ENCODE assay signal across 15 cellular contexts in genomic region chr5:154301726-154302125, GRCh38.
A peak's percentile ranks its signal among the peaks of the same experiment; 100 is the strongest.
DNase-seq lines count a peak whose midpoint lies in the region; ATAC-seq and TF ChIP-seq lines count a peak whose summit lies in the region.
"Had no signal": no experiment of that assay in that cellular context is flagged by ENCODE, and none has a peak within 500 bp of the region (broad histone marks: within the 10 kb centered on the region; RNA-seq: fewer than 3 reads in every experiment).

No MANE protein-coding gene starts in this region.

- H3K4me3 Mint-ChIP-seq in osteocyte (ENCODE audit: unreplicated experiment): no peak overlapping the region
- H3K4me3 Mint-ChIP-seq: CD4-positive, CD25-positive, alpha-beta regulatory T cell had no signal

- H3K9me3 ChIP-seq in heart right ventricle: peaks cover 0 to 22% (median 0%) of the 10 kb centered on the region in 11 donors
- H3K9me3 ChIP-seq in right atrium auricular region: peaks cover 0 to 15% of the 10 kb centered on the region in 2 donors
- peaks cover 0 to 5% (median 0%) of the 10 kb centered on the region in 4 donors for H3K9me3 ChIP-seq in esophagus muscularis mucosa
- H3K9me3 ChIP-seq in testis: no peaks in the 10 kb centered on the region
- H3K9me3 ChIP-seq: BE2C, Caco-2 had no signal

- no peaks in the 10 kb centered on the region for H3K27me3 Mint-ChIP-seq in osteocyte (ENCODE audit: unreplicated experiment)
- H3K27me3 Mint-ChIP-seq: CD4-positive, CD25-positive, alpha-beta regulatory T cell had no signal

- peaks cover 0 to 54% (median 7%) of the 10 kb centered on the region in 9 donors for H3K36me3 ChIP-seq in heart right ventricle
- H3K36me3 ChIP-seq in right atrium auricular region: peaks cover 9% of the 10 kb centered on the region
- peaks cover 0 to 12% (median 8%) of the 10 kb centered on the region in 4 donors for H3K36me3 ChIP-seq in esophagus muscularis mucosa
- H3K36me3 ChIP-seq in testis (ENCODE audit: low read depth, missing control alignments): no peaks in the 10 kb centered on the region
- H3K36me3 ChIP-seq: BE2C had no signal

- WGBS in heart right ventricle, 2 donors: 56 to 80% methylated on average over 3 of the region's 3 CpGs
- 55% methylated on average over 3 of the region's 3 CpGs for whole genome bisulfite sequencing in esophagus muscularis mucosa
- 79 to 81% methylated on average over 3 of the region's 3 CpGs for WGBS in testis, 2 donors

- TF ChIP-seq CTCF in heart right ventricle (IDR thresholded peaks at IDR 0.05) (no peak), right atrium auricular region (IDR thresholded peaks at IDR 0.05) (no peak), esophagus muscularis mucosa (IDR thresholded peaks at IDR 0.05) (no peak), osteocyte (IDR thresholded peaks at IDR 0.05) (no peak), testis (IDR thresholded peaks at IDR 0.05) (no peak)

- ATAC-seq in heart right ventricle (no peak), GM18505 (IDR thresholded peaks at IDR 0.05; ENCODE audit: unreplicated experiment) (no peak), HG03097 (IDR thresholded peaks at IDR 0.05; ENCODE audit: low FRiP score, unreplicated experiment) (no peak)
- ATAC-seq: GM12878, K562, Panc1 had no signal

- H3K27ac ChIP-seq in heart right ventricle (peak overlapping the region in 7 of 10 donors; percentile 7 to 71 (median 32)), right atrium auricular region (peak overlapping the region in 1 of 2 donors; percentile 1), esophagus muscularis mucosa (replicated peaks in 1 of 4) (peak overlapping the region; percentile 5 to 46 (median 28)), testis (no peak overlapping the region)

- H3K4me3 ChIP-seq in heart right ventricle (no peak overlapping the region), right atrium auricular region (no peak overlapping the region), esophagus muscularis mucosa (no peak overlapping the region), testis (no peak overlapping the region)
- H3K4me3 ChIP-seq: GM12878, K562 had no signal

- peaks cover 80% of the 10 kb centered on the region for H3K36me3 Mint-ChIP-seq in osteocyte (ENCODE audit: unreplicated experiment)

- H3K4me1 Mint-ChIP-seq in osteocyte (ENCODE audit: unreplicated experiment): peaks cover under 1% of the 10 kb centered on the region

- no peak for DNase-seq in heart right ventricle
- DNase-seq in right atrium auricular region (ENCODE audit: low spot score): no peak
- DNase-seq in esophagus muscularis mucosa (ENCODE audit: extremely low spot score): peak; percentile 82
- peak; percentile 46 for DNase-seq in osteocyte (ENCODE audit: extremely low spot score, unreplicated experiment)
- DNase-seq in HUDEP-2 (lab: John Stamatoyannopoulos, UW; ENCODE audit: unreplicated experiment in 76 of 76): no peak
- no peak for DNase-seq in testis
- DNase-seq: BE2C; Caco-2; CD4-positive, CD25-positive, alpha-beta regulatory T cell; NCI-H526 treated with DMSO at 0.1 percent for 48 hours had no signal

- H3K4me1 ChIP-seq in heart right ventricle (peaks cover 0 to 30% (median 23%) of the 10 kb centered on the region in 9 donors), right atrium auricular region (peaks cover 0 to 11% of the 10 kb centered on the region in 2 donors), esophagus muscularis mucosa (peaks cover 6 to 15% (median 13%) of the 10 kb centered on the region in 4 donors), testis (no peaks in the 10 kb centered on the region)
- H3K4me1 ChIP-seq: BE2C had no signal

- TF ChIP-seq EP300 in esophagus muscularis mucosa (IDR thresholded peaks at IDR 0.05): no peak

- H3K9me3 Mint-ChIP-seq in osteocyte (ENCODE audit: unreplicated experiment): peaks cover 32% of the 10 kb centered on the region

- no peak for TF ChIP-seq POLR2A in esophagus muscularis mucosa (IDR thresholded peaks at IDR 0.05; ENCODE audit: low read depth)
- no peak for TF ChIP-seq POLR2A in testis (IDR thresholded peaks at IDR 0.05)
- no peak for TF ChIP-seq POLR2A in GM18505 (IDR thresholded peaks at IDR 0.05; ENCODE audit: borderline replicate concordance, extremely low read depth, insufficient read depth, insufficient read length)

- H3K27me3 ChIP-seq in heart right ventricle (no peaks in the 10 kb centered on the region), right atrium auricular region (no peaks in the 10 kb centered on the region), esophagus muscularis mucosa (no peaks in the 10 kb centered on the region), testis (no peaks in the 10 kb centered on the region)
- H3K27me3 ChIP-seq: BE2C had no signal

- H3K27ac Mint-ChIP-seq in osteocyte (ENCODE audit: unreplicated experiment): no peak overlapping the region
- H3K27ac Mint-ChIP-seq: CD4-positive, CD25-positive, alpha-beta regulatory T cell had no signal

- intact Hi-C loops in heart right ventricle (cut with DNase I) (loop anchor here in 1 of 10 donors (10.0 kb wide), 1 partner anchor 107 kb away; the partner anchor contains the start of gene GALNT10), esophagus muscularis mucosa (cut with DNase I) (no loop called here), testis (cut with DNase I; ENCODE audit: low total_unique reads) (no loop called here)

Comparison
In these comparisons a context has a peak if more than half of its experiments do, and no peak if none do; other contexts are left out.
1. DNase-seq: peak in esophagus muscularis mucosa (single experiment) and osteocyte (single experiment); none in heart right ventricle (0 of 2), right atrium auricular region (single experiment), HUDEP-2 (0 of 76) and testis (single experiment).
2. H3K27ac ChIP-seq: peak in heart right ventricle (7 of 10) and esophagus muscularis mucosa (4 of 4); none in testis (0 of 2).